1 cellular context compared by ENCODE assay signal in the genomic region with DNA sequence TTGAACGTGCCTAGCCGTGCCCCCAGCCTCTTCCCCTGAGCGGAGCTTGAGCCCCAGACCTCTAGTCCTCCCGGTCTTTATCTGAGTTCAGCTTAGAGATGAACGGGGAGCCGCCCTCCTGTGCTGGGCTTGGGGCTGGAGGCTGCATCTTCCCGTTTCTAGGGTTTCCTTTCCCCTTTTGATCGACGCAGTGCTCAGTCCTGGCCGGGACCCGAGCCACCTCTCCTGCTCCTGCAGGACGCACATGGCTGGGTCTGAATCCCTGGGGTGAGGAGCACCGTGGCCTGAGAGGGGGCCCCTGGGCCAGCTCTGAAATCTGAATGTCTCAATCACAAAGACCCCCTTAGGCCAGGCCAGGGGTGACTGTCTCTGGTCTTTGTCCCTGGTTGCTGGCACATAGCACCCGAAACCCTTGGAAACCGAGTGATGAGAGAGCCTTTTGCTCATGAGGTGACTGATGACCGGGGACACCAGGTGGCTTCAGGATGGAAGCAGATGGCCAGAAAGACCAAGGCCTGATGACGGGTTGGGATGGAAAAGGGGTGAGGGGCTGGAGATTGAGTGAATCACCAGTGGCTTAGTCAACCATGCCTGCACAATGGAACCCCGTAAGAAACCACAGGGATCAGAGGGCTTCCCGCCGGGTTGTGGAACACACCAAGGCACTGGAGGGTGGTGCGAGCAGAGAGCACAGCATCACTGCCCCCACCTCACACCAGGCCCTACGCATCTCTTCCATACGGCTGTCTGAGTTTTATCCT.
TF ChIP-seq lines count a peak whose summit lies in the region.

No MANE protein-coding gene starts in this region.

TF ChIP-seq in HepG2, 621 proteins besides CTCF, POLR2A, EP300 and RAD21 (continued from another document and continues in another):
- TF ChIP-seq, protein P1, sequence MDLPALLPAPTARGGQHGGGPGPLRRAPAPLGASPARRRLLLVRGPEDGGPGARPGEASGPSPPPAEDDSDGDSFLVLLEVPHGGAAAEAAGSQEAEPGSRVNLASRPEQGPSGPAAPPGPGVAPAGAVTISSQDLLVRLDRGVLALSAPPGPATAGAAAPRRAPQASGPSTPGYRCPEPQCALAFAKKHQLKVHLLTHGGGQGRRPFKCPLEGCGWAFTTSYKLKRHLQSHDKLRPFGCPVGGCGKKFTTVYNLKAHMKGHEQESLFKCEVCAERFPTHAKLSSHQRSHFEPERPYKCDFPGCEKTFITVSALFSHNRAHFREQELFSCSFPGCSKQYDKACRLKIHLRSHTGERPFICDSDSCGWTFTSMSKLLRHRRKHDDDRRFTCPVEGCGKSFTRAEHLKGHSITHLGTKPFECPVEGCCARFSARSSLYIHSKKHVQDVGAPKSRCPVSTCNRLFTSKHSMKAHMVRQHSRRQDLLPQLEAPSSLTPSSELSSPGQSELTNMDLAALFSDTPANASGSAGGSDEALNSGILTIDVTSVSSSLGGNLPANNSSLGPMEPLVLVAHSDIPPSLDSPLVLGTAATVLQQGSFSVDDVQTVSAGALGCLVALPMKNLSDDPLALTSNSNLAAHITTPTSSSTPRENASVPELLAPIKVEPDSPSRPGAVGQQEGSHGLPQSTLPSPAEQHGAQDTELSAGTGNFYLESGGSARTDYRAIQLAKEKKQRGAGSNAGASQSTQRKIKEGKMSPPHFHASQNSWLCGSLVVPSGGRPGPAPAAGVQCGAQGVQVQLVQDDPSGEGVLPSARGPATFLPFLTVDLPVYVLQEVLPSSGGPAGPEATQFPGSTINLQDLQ (CRISPR knock-in tag; IDR thresholded peaks at IDR 0.05): no peak
- TF ChIP-seq ZNF597 (CRISPR knock-in tag; IDR thresholded peaks at IDR 0.05) (no peak), ZNF510 (CRISPR knock-in tag; IDR thresholded peaks at IDR 0.05; ENCODE audit: low read depth) (no peak), ATF3 (CRISPR knock-in tag; IDR thresholded peaks at IDR 0.05) (no peak), CREB1 (IDR thresholded peaks at IDR 0.05) (no peak), CREB1 (CRISPR knock-in tag; IDR thresholded peaks at IDR 0.05) (no peak), NFYC (CRISPR knock-in tag; IDR thresholded peaks at IDR 0.05) (no peak), TEAD2 (CRISPR knock-in tag; IDR thresholded peaks at IDR 0.05) (no peak), MAFG (CRISPR knock-in tag; IDR thresholded peaks at IDR 0.05) (0 out of 2 replicates have a peak, but pooled peaks have one; percentile 57), PCBP2 (optimal IDR thresholded peaks at IDR 0.05; ENCODE audit: low read depth, low read length, poor library complexity, severe bottlenecking) (no peak), ZNF772 (CRISPR knock-in tag; IDR thresholded peaks at IDR 0.05) (no peak), CEBPB (IDR thresholded peaks at IDR 0.05; ENCODE audit: borderline replicate concordance, low read depth, low read length) (no peak), KDM3A (CRISPR knock-in tag; IDR thresholded peaks at IDR 0.05; ENCODE audit: low read depth) (no peak), ZBTB37 (CRISPR knock-in tag; IDR thresholded peaks at IDR 0.05) (no peak), PAWR (CRISPR knock-in tag; IDR thresholded peaks at IDR 0.05; ENCODE audit: borderline replicate concordance) (no peak), ZNF660 (CRISPR knock-in tag; IDR thresholded peaks at IDR 0.05; ENCODE audit: borderline replicate concordance, low read depth) (no peak), HIC2 (CRISPR knock-in tag; IDR thresholded peaks at IDR 0.05; ENCODE audit: low read depth) (no peak), PAX8 (CRISPR knock-in tag; IDR thresholded peaks at IDR 0.05; ENCODE audit: borderline replicate concordance) (0 out of 2 replicates have a peak, but pooled peaks have one; percentile 44), KLF6 (CRISPR knock-in tag; IDR thresholded peaks at IDR 0.05) (no peak; the same call in 1 of the 2 replicates), BCLAF1 (IDR thresholded peaks at IDR 0.05) (no peak), MED8 (CRISPR knock-in tag; IDR thresholded peaks at IDR 0.05; ENCODE audit: insufficient replicate concordance) (no peak), ZSCAN29 (CRISPR knock-in tag; conservative IDR thresholded peaks at IDR 0.05) (no peak), ZNF670 (CRISPR knock-in tag; IDR thresholded peaks at IDR 0.05; ENCODE audit: borderline replicate concordance) (no peak; the same call in 1 of the 2 replicates), PITX1 (CRISPR knock-in tag; IDR thresholded peaks at IDR 0.05) (no peak; the same call in 1 of the 2 replicates), SKI (IDR thresholded peaks at IDR 0.05; ENCODE audit: partially characterized antibody) (no peak), NFE2L2 (IDR thresholded peaks at IDR 0.05; ENCODE audit: low read length) (no peak), CREM (IDR thresholded peaks at IDR 0.05) (no peak), CREM (CRISPR knock-in tag; IDR thresholded peaks at IDR 0.05) (no peak), ZNF468 (CRISPR knock-in tag; IDR thresholded peaks at IDR 0.05) (no peak), KLF15 (CRISPR knock-in tag; IDR thresholded peaks at IDR 0.05; ENCODE audit: borderline replicate concordance) (no peak)
- TF ChIP-seq, protein P2, sequence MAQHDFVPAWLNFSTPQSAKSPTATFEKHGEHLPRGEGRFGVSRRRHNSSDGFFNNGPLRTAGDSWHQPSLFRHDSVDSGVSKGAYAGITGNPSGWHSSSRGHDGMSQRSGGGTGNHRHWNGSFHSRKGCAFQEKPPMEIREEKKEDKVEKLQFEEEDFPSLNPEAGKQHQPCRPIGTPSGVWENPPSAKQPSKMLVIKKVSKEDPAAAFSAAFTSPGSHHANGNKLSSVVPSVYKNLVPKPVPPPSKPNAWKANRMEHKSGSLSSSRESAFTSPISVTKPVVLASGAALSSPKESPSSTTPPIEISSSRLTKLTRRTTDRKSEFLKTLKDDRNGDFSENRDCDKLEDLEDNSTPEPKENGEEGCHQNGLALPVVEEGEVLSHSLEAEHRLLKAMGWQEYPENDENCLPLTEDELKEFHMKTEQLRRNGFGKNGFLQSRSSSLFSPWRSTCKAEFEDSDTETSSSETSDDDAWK (CRISPR knock-in tag; IDR thresholded peaks at IDR 0.05): no peak
- TF ChIP-seq, protein P3, sequence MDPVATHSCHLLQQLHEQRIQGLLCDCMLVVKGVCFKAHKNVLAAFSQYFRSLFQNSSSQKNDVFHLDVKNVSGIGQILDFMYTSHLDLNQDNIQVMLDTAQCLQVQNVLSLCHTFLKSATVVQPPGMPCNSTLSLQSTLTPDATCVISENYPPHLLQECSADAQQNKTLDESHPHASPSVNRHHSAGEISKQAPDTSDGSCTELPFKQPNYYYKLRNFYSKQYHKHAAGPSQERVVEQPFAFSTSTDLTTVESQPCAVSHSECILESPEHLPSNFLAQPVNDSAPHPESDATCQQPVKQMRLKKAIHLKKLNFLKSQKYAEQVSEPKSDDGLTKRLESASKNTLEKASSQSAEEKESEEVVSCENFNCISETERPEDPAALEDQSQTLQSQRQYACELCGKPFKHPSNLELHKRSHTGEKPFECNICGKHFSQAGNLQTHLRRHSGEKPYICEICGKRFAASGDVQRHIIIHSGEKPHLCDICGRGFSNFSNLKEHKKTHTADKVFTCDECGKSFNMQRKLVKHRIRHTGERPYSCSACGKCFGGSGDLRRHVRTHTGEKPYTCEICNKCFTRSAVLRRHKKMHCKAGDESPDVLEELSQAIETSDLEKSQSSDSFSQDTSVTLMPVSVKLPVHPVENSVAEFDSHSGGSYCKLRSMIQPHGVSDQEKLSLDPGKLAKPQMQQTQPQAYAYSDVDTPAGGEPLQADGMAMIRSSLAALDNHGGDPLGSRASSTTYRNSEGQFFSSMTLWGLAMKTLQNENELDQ (CRISPR knock-in tag; IDR thresholded peaks at IDR 0.05; ENCODE audit: borderline replicate concordance): no peak
- TF ChIP-seq, protein P4, sequence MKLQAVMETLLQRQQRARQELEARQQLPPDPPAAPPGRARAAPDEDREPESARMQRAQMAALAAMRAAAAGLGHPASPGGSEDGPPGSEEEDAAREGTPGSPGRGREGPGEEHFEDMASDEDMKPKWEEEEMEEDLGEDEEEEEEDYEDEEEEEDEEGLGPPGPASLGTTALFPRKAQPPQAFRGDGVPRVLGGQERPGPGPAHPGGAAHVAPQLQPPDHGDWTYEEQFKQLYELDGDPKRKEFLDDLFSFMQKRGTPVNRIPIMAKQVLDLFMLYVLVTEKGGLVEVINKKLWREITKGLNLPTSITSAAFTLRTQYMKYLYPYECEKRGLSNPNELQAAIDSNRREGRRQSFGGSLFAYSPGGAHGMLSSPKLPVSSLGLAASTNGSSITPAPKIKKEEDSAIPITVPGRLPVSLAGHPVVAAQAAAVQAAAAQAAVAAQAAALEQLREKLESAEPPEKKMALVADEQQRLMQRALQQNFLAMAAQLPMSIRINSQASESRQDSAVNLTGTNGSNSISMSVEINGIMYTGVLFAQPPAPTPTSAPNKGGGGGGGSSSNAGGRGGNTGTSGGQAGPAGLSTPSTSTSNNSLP (IDR thresholded peaks at IDR 0.05; ENCODE audit: low read depth, low read length): no peak
- TF ChIP-seq, protein P5, sequence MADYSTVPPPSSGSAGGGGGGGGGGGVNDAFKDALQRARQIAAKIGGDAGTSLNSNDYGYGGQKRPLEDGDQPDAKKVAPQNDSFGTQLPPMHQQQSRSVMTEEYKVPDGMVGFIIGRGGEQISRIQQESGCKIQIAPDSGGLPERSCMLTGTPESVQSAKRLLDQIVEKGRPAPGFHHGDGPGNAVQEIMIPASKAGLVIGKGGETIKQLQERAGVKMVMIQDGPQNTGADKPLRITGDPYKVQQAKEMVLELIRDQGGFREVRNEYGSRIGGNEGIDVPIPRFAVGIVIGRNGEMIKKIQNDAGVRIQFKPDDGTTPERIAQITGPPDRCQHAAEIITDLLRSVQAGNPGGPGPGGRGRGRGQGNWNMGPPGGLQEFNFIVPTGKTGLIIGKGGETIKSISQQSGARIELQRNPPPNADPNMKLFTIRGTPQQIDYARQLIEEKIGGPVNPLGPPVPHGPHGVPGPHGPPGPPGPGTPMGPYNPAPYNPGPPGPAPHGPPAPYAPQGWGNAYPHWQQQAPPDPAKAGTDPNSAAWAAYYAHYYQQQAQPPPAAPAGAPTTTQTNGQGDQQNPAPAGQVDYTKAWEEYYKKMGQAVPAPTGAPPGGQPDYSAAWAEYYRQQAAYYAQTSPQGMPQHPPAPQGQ (CRISPR knock-in tag; IDR thresholded peaks at IDR 0.05; ENCODE audit: borderline replicate concordance): no peak
- TF ChIP-seq, protein P6, sequence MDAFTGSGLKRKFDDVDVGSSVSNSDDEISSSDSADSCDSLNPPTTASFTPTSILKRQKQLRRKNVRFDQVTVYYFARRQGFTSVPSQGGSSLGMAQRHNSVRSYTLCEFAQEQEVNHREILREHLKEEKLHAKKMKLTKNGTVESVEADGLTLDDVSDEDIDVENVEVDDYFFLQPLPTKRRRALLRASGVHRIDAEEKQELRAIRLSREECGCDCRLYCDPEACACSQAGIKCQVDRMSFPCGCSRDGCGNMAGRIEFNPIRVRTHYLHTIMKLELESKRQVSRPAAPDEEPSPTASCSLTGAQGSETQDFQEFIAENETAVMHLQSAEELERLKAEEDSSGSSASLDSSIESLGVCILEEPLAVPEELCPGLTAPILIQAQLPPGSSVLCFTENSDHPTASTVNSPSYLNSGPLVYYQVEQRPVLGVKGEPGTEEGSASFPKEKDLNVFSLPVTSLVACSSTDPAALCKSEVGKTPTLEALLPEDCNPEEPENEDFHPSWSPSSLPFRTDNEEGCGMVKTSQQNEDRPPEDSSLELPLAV (CRISPR knock-in tag; conservative IDR thresholded peaks at IDR 0.05; ENCODE audit: low read depth): no peak
